Comparison of ENCODE assay signal across 11 cellular contexts in the genomic region with DNA sequence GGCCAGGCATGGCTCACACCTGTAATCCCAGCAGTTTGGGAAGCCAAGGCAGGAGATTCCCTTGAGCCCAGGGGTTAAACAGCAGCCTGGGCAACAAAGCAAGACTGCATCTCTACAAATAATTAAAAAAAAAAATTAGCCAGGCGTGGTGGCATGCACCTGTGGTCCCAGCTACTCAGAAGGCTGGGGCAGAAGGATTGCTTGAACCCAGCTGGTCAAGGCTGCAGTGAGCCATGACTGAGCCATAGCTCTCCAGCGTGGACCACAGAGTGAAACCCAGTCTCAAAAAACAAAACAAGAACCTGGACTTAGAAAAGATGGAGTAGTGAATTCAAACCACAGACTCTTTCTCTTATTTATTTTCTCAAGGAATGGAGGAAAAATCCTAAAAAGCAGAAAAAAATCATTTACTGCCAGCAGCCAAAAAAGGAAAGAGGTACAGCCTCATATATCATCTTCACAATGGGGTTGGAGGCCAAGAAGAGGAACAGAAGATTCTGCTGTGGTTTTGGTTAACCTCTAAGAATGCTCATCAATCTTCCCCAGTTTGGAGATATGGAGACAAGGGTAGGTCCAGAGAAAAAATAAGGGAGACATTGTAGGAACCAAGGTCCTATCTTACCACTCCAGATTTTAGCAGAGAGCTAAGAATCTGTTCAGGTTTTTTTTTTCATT. TPM values are rescaled to one million over a fixed set of nuclear protein-coding genes. Genes with fewer than 3 reads are reported as not detected.
A peak's percentile ranks its signal among the peaks of the same experiment; 100 is the strongest.
DNase-seq lines count a peak whose midpoint lies in the region; ATAC-seq and TF ChIP-seq lines count a peak whose summit lies in the region.
"Had no signal": no experiment of that assay in that cellular context is flagged by ENCODE, and none has a peak within 500 bp of the region (broad histone marks: within the 10 kb centered on the region; RNA-seq: fewer than 3 reads in every experiment).

No MANE protein-coding gene starts in this region.

- no peaks in the 10 kb centered on the region for H3K9me3 Mint-ChIP-seq in activated T-helper 2 cell treated with anti-CD3 and anti-CD28 coated beads, Interferon-gamma antibody, Interleukin-2, Interleukin-4, amounts not matched to agents 10 μg/mL and 5 μg/mL and 100 μg/mL, durations not matched to agents 14 hours and 24 hours and 36 hours

- TF ChIP-seq CTCF in astrocyte of the cerebellum (IDR thresholded peaks at IDR 0.05; ENCODE audit: low read depth, low read length, missing control alignments), result no peak

- no peaks in the 10 kb centered on the region for H3K4me1 Mint-ChIP-seq in activated T-helper 2 cell treated with anti-CD3 and anti-CD28 coated beads, Interferon-gamma antibody, Interleukin-2, Interleukin-4, amounts not matched to agents 10 μg/mL and 5 μg/mL and 100 μg/mL, durations not matched to agents 14 hours and 24 hours and 36 hours (ENCODE audit: low read depth)

- no peaks in the 10 kb centered on the region for H3K27me3 ChIP-seq in aorta (ENCODE audit: control insufficient read depth in 1 of 2, insufficient read depth in 2 of 2, low read length in 1 of 2)

- DNase-seq in astrocyte of the cerebellum (ENCODE audit: low read depth) (peak; percentile 29), aorta (no peak), NAMALWA (ENCODE audit: low spot score) (no peak), NCI-H1417 (lab: John Stamatoyannopoulos, UW) (no peak)
- no peak for DNase-seq in activated T-helper 2 cell treated with anti-CD3 and anti-CD28 coated beads, Interferon-gamma antibody, Interleukin-2, Interleukin-4, amounts not matched to agents 10 μg/mL and 5 μg/mL and 100 μg/mL, durations not matched to agents 14 hours and 24 hours and 36 hours (ENCODE audit: low spot score)
- DNase-seq: caudate nucleus, NCI-H1436 treated with DMSO at 0.1 percent for 48 hours, SHP77 had no signal

- H3K36me3 ChIP-seq in aorta (ENCODE audit: control insufficient read depth in 1 of 2, insufficient read depth in 2 of 2, low read length in 1 of 2), result no peaks in the 10 kb centered on the region

- ATAC-seq in GM18873 (IDR thresholded peaks at IDR 0.05; ENCODE audit: low FRiP score, unreplicated experiment) (peak; percentile 79), HG02610 (IDR thresholded peaks at IDR 0.05; ENCODE audit: unreplicated experiment) (peak; percentile 62), HG03469 (IDR thresholded peaks at IDR 0.05; ENCODE audit: unreplicated experiment) (peak; percentile 65), aorta (ENCODE audit: low FRiP score) (no peak)

- H3K27ac ChIP-seq in aorta (ENCODE audit: low read depth in 1 of 2, low read length in 2 of 2), result no peak overlapping the region

- H3K4me3 ChIP-seq in astrocyte of the cerebellum (ENCODE audit: low read depth, low read length) (no peak overlapping the region), aorta (ENCODE audit: low read length in 2 of 2) (no peak overlapping the region)

- H3K27me3 Mint-ChIP-seq in activated T-helper 2 cell treated with anti-CD3 and anti-CD28 coated beads, Interferon-gamma antibody, Interleukin-2, Interleukin-4, amounts not matched to agents 10 μg/mL and 5 μg/mL and 100 μg/mL, durations not matched to agents 14 hours and 24 hours and 36 hours (ENCODE audit: low read depth), result no peaks in the 10 kb centered on the region

- in situ Hi-C loops in astrocyte of the cerebellum (cut with HindIII; ENCODE audit: low sequenced_read_pairs), result no loop called here

- no peak overlapping the region for H3K27ac Mint-ChIP-seq in activated T-helper 2 cell treated with anti-CD3 and anti-CD28 coated beads, Interferon-gamma antibody, Interleukin-2, Interleukin-4, amounts not matched to agents 10 μg/mL and 5 μg/mL and 100 μg/mL, durations not matched to agents 14 hours and 24 hours and 36 hours

- intact Hi-C loops in aorta (cut with DNase I), result no loop called here
- intact Hi-C loops in activated T-helper 2 cell treated with anti-CD3 and anti-CD28 coated beads, Interferon-gamma antibody, Interleukin-2, Interleukin-4, amounts not matched to agents 10 μg/mL and 5 μg/mL and 100 μg/mL, durations not matched to agents 14 hours and 24 hours and 36 hours (cut with micrococcal nuclease), result no loop called here

- peaks cover 2% of the 10 kb centered on the region for H3K9me3 ChIP-seq in aorta (ENCODE audit: control insufficient read depth, low read length)

- no peaks in the 10 kb centered on the region for H3K36me3 Mint-ChIP-seq in activated T-helper 2 cell treated with anti-CD3 and anti-CD28 coated beads, Interferon-gamma antibody, Interleukin-2, Interleukin-4, amounts not matched to agents 10 μg/mL and 5 μg/mL and 100 μg/mL, durations not matched to agents 14 hours and 24 hours and 36 hours (ENCODE audit: low read depth)

- WGBS in aorta, 2 donors, result 85 to 86% methylated on average over 2 of the region's 2 CpGs

- H3K4me1 ChIP-seq in aorta (ENCODE audit: control insufficient read depth in 1 of 2, insufficient read depth in 2 of 2, low read length in 2 of 2), result no peaks in the 10 kb centered on the region

- H3K4me3 Mint-ChIP-seq in activated T-helper 2 cell treated with anti-CD3 and anti-CD28 coated beads, Interferon-gamma antibody, Interleukin-2, Interleukin-4, amounts not matched to agents 10 μg/mL and 5 μg/mL and 100 μg/mL, durations not matched to agents 14 hours and 24 hours and 36 hours (ENCODE audit: low read depth), result no peak overlapping the region

RNA-seq across cellular contexts. Expression of a gene that starts 40.0 kb away (rescaled TPM):
- total RNA-seq in aorta, result 10 to 100 TPM; 17.6 to 19.8 TPM
- polyA plus RNA-seq in aorta, result 1 to 10 TPM; 4.8 to 5.3 TPM
- 1.0 and 1.2 TPM in 2 replicates for total RNA-seq in activated T-helper 2 cell treated with anti-CD3 and anti-CD28 coated beads, Interferon-gamma antibody, Interleukin-2, Interleukin-4, amounts not matched to agents 10 μg/mL and 5 μg/mL and 100 μg/mL, durations not matched to agents 14 hours and 24 hours and 36 hours
